ENCODE assay signal across 8 cellular contexts in genomic region chr22:46057762-46058420, GRCh38.
DNase-seq lines count a peak whose midpoint lies in the region; ATAC-seq and TF ChIP-seq lines count a peak whose summit lies in the region.

No MANE protein-coding gene starts in this region.

- H3K27ac ChIP-seq in A673 (ENCODE audit: low read depth, low read length, poor library complexity, severe bottlenecking) (peak overlapping the region; percentile 95), coronary artery (peak overlapping the region; percentile 98 to 100), muscle layer of colon (ENCODE audit: low read depth, low read length) (peak overlapping the region; percentile 75)

- H3K36me3 ChIP-seq in A673 (ENCODE audit: insufficient read depth, low read length, poor library complexity, severe bottlenecking) (no peaks in the 10 kb centered on the region), muscle layer of colon (ENCODE audit: insufficient read depth, low read length) (peaks cover 3% of the 10 kb centered on the region)

- H3K27me3 ChIP-seq in A673 (replicated peaks; ENCODE audit: insufficient read depth, low read depth, low read length, poor library complexity) = no peaks in the 10 kb centered on the region
- H3K27me3 ChIP-seq in muscle layer of colon (ENCODE audit: control insufficient read depth in 1 of 2, insufficient read depth in 2 of 2, low read length in 2 of 2) = no peaks in the 10 kb centered on the region

- H3K9me3 ChIP-seq in A673 (ENCODE audit: low read depth, low read length, poor library complexity, severe bottlenecking) (no peaks in the 10 kb centered on the region), muscle layer of colon (ENCODE audit: low read length) (no peaks in the 10 kb centered on the region)

- intact Hi-C loops in A673 (cut with micrococcal nuclease; ENCODE audit: unreplicated experiment) = no loop called here

- H3K9ac ChIP-seq in muscle layer of colon (ENCODE audit: low read length) = peak overlapping the region; percentile 73

- CTCF ChIA-PET in A673 (lab: Charles Lee) = interaction anchor here (0.7 kb wide), 1 partner anchor 51 kb away, joined by 3 read pairs; no protein-coding TSS in a partner anchor

- H3K4me3 ChIP-seq in A673 (ENCODE audit: low read depth, low read length, poor library complexity, severe bottlenecking) (peak overlapping the region; percentile 34), coronary artery (peak overlapping the region; percentile 95), muscle layer of colon (ENCODE audit: low read depth in 1 of 2, low read length in 2 of 2) (peak overlapping the region; percentile 18 to 69)

- DNase-seq in A673 (ENCODE audit: low spot score) = peak; percentile 86
- peak; percentile 60 for DNase-seq in RPMI7951 (ENCODE audit: low read depth)
- DNase-seq in coronary artery (ENCODE audit: low spot score) = peak; percentile 81
- DNase-seq in epidermal melanocyte (ENCODE audit: insufficient read length, low spot score) = no peak

- H3K4me1 ChIP-seq in A673 (ENCODE audit: insufficient read depth, low read length, poor library complexity, severe bottlenecking) = peaks cover 55% of the 10 kb centered on the region
- H3K4me1 ChIP-seq in muscle layer of colon (ENCODE audit: insufficient read depth, low read length) = peaks cover 62% of the 10 kb centered on the region

- no peak for TF ChIP-seq CTCF in A673 (conservative IDR thresholded peaks at IDR 0.05; ENCODE audit: low read depth, low read length)
- TF ChIP-seq CTCF in coronary artery (IDR thresholded peaks at IDR 0.05) = no peak

- BruUV-seq in A673 (replicated peaks; lab: Mats Ljungman, UMichigan) = TSS peak; percentile 92

- POLR2A ChIA-PET in A673 (lab: Charles Lee; ENCODE audit: low non-redundant PET) = interaction anchor here (0.5 kb wide), 1 partner anchor 154 kb away, joined by 5 read pairs; no protein-coding TSS in a partner anchor

- ATAC-seq in GM18517 (IDR thresholded peaks at IDR 0.05; ENCODE audit: unreplicated experiment) (peak; percentile 74), HG03139 (IDR thresholded peaks at IDR 0.05; ENCODE audit: unreplicated experiment) (peak; percentile 58), GM19463 (IDR thresholded peaks at IDR 0.05; ENCODE audit: unreplicated experiment) (no peak)

Comparison
In these comparisons a context has a peak if more than half of its experiments do, and no peak if none do; other contexts are left out.
1. H3K4me3 ChIP-seq: peak in every context shown above with its lines; median percentile 95 in coronary artery; 44 in muscle layer of colon; 34 in A673.